ENCODE assay signal across 1 cellular context in genomic region chr7:25454562-25455031, GRCh38.
TF ChIP-seq lines count a peak whose summit lies in the region.

No MANE protein-coding gene starts in this region.

TF ChIP-seq in HepG2, 621 proteins besides CTCF, POLR2A, EP300 and RAD21 (continued from another document):
- TF ChIP-seq BCLAF1 (IDR thresholded peaks at IDR 0.05) (no peak), ZNF160 (CRISPR knock-in tag; IDR thresholded peaks at IDR 0.05) (no peak), ZNF350 (CRISPR knock-in tag; IDR thresholded peaks at IDR 0.05; ENCODE audit: borderline replicate concordance, low read depth) (no peak), ZNF567 (CRISPR knock-in tag; IDR thresholded peaks at IDR 0.05; ENCODE audit: borderline replicate concordance) (no peak), GPBP1L1 (CRISPR knock-in tag; IDR thresholded peaks at IDR 0.05) (no peak), ZMYM3 (CRISPR knock-in tag; IDR thresholded peaks at IDR 0.05) (no peak), ZNF468 (CRISPR knock-in tag; IDR thresholded peaks at IDR 0.05) (no peak), MEIS2 (CRISPR knock-in tag; IDR thresholded peaks at IDR 0.05) (no peak)
- TF ChIP-seq, protein P1, sequence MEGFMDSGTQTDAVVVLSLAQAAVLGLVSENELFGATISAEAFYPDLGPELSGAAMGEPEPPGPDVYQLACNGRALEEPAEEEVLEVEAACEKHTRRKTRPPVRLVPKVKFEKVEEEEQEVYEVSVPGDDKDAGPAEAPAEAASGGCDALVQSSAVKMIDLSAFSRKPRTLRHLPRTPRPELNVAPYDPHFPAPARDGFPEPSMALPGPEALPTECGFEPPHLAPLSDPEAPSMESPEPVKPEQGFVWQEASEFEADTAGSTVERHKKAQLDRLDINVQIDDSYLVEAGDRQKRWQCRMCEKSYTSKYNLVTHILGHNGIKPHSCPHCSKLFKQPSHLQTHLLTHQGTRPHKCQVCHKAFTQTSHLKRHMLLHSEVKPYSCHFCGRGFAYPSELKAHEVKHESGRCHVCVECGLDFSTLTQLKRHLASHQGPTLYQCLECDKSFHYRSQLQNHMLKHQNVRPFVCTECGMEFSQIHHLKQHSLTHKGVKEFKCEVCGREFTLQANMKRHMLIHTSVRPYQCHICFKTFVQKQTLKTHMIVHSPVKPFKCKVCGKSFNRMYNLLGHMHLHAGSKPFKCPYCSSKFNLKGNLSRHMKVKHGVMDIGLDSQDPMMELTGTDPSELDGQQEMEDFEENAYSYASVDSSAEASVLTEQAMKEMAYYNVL (CRISPR knock-in tag; IDR thresholded peaks at IDR 0.05; ENCODE audit: borderline replicate concordance), result no peak
